Comparison of ENCODE assay signal across 14 cellular contexts in genomic region chr10:12690525-12691139, GRCh38.
DNase-seq lines count a peak whose midpoint lies in the region; ATAC-seq and TF ChIP-seq lines count a peak whose summit lies in the region.
"Had no signal": no experiment of that assay in that cellular context is flagged by ENCODE, and none has a peak within 500 bp of the region (broad histone marks: within the 10 kb centered on the region; RNA-seq: fewer than 3 reads in every experiment).

No MANE protein-coding gene starts in this region.

- H3K27ac ChIP-seq in neural progenitor cell = no peak overlapping the region
- H3K27ac ChIP-seq: lower lobe of right lung had no signal

- no peak overlapping the region for H3K4me2 ChIP-seq in neural progenitor cell

- H3K27me3 ChIP-seq in neural progenitor cell = no peaks in the 10 kb centered on the region
- H3K27me3 ChIP-seq: MG63 had no signal

- peak overlapping the region; percentile 79 for H3K27ac Mint-ChIP-seq in neural progenitor cell

- no peak overlapping the region for H3K4me3 Mint-ChIP-seq in neural progenitor cell

- peaks cover 8% of the 10 kb centered on the region for H3K4me1 Mint-ChIP-seq in neural progenitor cell

- H3F3A ChIP-seq in neural progenitor cell (ENCODE audit: low read depth) = no peaks in the 10 kb centered on the region

- H3K36me3 ChIP-seq in neural progenitor cell = no peaks in the 10 kb centered on the region
- H3K36me3 ChIP-seq: lower lobe of right lung, MG63 had no signal

- no peak overlapping the region for H3K9ac ChIP-seq in neural progenitor cell

- ATAC-seq in HG03469 (IDR thresholded peaks at IDR 0.05; ENCODE audit: unreplicated experiment) = no peak
- ATAC-seq: esophagus mucosa, lower lobe of right lung had no signal

- no peak overlapping the region for H2AFZ ChIP-seq in neural progenitor cell (replicated peaks)

- H4K20me1 ChIP-seq in neural progenitor cell (ENCODE audit: low read depth) = no peaks in the 10 kb centered on the region

- no peak overlapping the region for H3K4me3 ChIP-seq in GM12865 (ENCODE audit: low read depth, low read length)
- no peak overlapping the region for H3K4me3 ChIP-seq in choroid plexus epithelial cell (ENCODE audit: low read depth, low read length)
- no peak overlapping the region for H3K4me3 ChIP-seq in neural progenitor cell
- H3K4me3 ChIP-seq: lower lobe of right lung, MG63 had no signal

- H3K9me3 Mint-ChIP-seq in neural progenitor cell = no peaks in the 10 kb centered on the region

- no peaks in the 10 kb centered on the region for H3K9me3 ChIP-seq in neural progenitor cell (ENCODE audit: low read depth)
- H3K9me3 ChIP-seq: lower lobe of right lung, MG63 had no signal

- no peak for TF ChIP-seq CTCF in GM12865 (IDR thresholded peaks at IDR 0.05; ENCODE audit: insufficient read depth, low read depth, low read length, missing control alignments)
- TF ChIP-seq CTCF in choroid plexus epithelial cell (conservative IDR thresholded peaks at IDR 0.05; ENCODE audit: low read depth, low read length) = peak; percentile 14
- TF ChIP-seq CTCF in neural progenitor cell (IDR thresholded peaks at IDR 0.05) = no peak

- H3K36me3 Mint-ChIP-seq in neural progenitor cell = no peaks in the 10 kb centered on the region

- no peaks in the 10 kb centered on the region for H3K79me2 ChIP-seq in neural progenitor cell (ENCODE audit: low read depth)

- peaks cover 2% of the 10 kb centered on the region for H3K27me3 Mint-ChIP-seq in neural progenitor cell (ENCODE audit: insufficient read depth, low read depth)

- peak; percentile 6 for DNase-seq in GM12865 (ENCODE audit: low read depth)
- DNase-seq in NCI-H146 treated with DMSO at 0.1 percent for 48 hours (lab: John Stamatoyannopoulos, UW; ENCODE audit: unreplicated experiment) = peak; percentile 96
- peak; percentile 76 for DNase-seq in choroid plexus epithelial cell (ENCODE audit: low read depth)
- no peak for DNase-seq in neural progenitor cell (ENCODE audit: low spot score)
- DNase-seq in cerebellar cortex (ENCODE audit: low spot score) = no peak
- DNase-seq in AG08395 (ENCODE audit: low spot score) = no peak
- DNase-seq: activated CD4-positive, CD25-positive, alpha-beta regulatory T cell; C1 segment of cervical spinal cord; lower lobe of right lung; MG63; NCI-H446; stimulated activated CD4-positive, alpha-beta T cell treated with anti-CD3 and anti-CD28 coated beads, Interleukin-12 subunit alpha, Interleukin-12 subunit beta, amount 100 ng/mL, for 4 hours had no signal

- no peaks in the 10 kb centered on the region for H3K4me1 ChIP-seq in neural progenitor cell
- H3K4me1 ChIP-seq: lower lobe of right lung had no signal

Comparison
In these comparisons a context has a peak if more than half of its experiments do, and no peak if none do; other contexts are left out.
1. DNase-seq: peak in GM12865 (single experiment), NCI-H146 treated with DMSO at 0.1 percent for 48 hours (single experiment) and choroid plexus epithelial cell (single experiment); none in neural progenitor cell (single experiment), cerebellar cortex (single experiment) and AG08395 (single experiment).